15 cellular contexts compared by ENCODE assay signal in the genomic region with DNA sequence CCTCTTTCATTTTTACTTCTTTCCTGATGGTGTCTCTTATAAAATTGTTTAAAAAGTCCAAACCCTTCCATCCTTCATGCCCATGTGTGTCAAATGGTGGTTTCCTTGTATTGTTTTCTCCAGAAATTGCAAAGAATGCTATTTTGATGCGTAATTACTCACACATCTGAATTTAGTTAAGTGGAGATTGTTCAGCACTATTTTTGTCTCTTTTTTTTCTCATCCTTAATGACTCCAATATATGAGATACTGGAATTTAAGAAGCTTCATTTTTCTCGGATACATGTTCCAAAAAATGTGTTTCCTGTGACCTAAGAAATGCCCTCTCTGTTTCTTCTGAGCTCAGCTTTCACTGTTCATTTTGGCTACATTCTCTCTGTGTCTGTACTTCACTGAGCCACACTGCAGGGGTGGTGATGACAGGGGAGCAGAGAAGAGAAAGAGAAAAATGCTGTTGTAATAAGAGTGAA.
DNase-seq lines count a peak whose midpoint lies in the region; ATAC-seq and TF ChIP-seq lines count a peak whose summit lies in the region.
"Had no signal": no experiment of that assay in that cellular context is flagged by ENCODE, and none has a peak within 500 bp of the region (broad histone marks: within the 10 kb centered on the region; RNA-seq: fewer than 3 reads in every experiment).

No MANE protein-coding gene starts in this region.

- no peaks in the 10 kb centered on the region for H3K9me2 ChIP-seq in OCI-LY7 (ENCODE audit: insufficient read depth, low read length)
- H3K9me2 ChIP-seq in Karpas-422 (replicated peaks; ENCODE audit: insufficient read depth, low read length) = no peaks in the 10 kb centered on the region

- H4K20me1 ChIP-seq in OCI-LY7 (ENCODE audit: insufficient read depth, low read length) (no peaks in the 10 kb centered on the region), Karpas-422 (ENCODE audit: insufficient read depth, low read depth, low read length) (no peaks in the 10 kb centered on the region)

- no peaks in the 10 kb centered on the region for H3K4me1 Mint-ChIP-seq in WTC11
- H3K4me1 Mint-ChIP-seq: memory B cell had no signal

- H3K36me3 ChIP-seq in right atrium auricular region (no peaks in the 10 kb centered on the region), OCI-LY7 (ENCODE audit: insufficient read depth, low read length) (no peaks in the 10 kb centered on the region), Karpas-422 (ENCODE audit: insufficient read depth, low read length) (no peaks in the 10 kb centered on the region)
- H3K36me3 ChIP-seq: esophagus muscularis mucosa, neural progenitor cell, stomach had no signal

- intact Hi-C loops in Right ventricle myocardium superior (cut with DNase I) (no loop called here), OCI-LY7 (cut with micrococcal nuclease; ENCODE audit: unreplicated experiment) (no loop called here)

- no peak overlapping the region for H3K9ac ChIP-seq in Karpas-422 (ENCODE audit: low read length)
- H3K9ac ChIP-seq: neural progenitor cell had no signal

- no peaks in the 10 kb centered on the region for H3K27me3 Mint-ChIP-seq in WTC11 (ENCODE audit: low read depth)
- H3K27me3 Mint-ChIP-seq: memory B cell had no signal

- H3K4me3 ChIP-seq in right atrium auricular region (no peak overlapping the region), OCI-LY7 (ENCODE audit: low read depth, low read length, poor library complexity, severe bottlenecking) (no peak overlapping the region), Karpas-422 (ENCODE audit: low read length) (no peak overlapping the region)
- H3K4me3 ChIP-seq: esophagus muscularis mucosa, neural progenitor cell, stomach had no signal

- no peak overlapping the region for H3K27ac ChIP-seq in right atrium auricular region
- no peak overlapping the region for H3K27ac ChIP-seq in OCI-LY7 (ENCODE audit: low read depth, low read length, poor library complexity, severe bottlenecking)
- H3K27ac ChIP-seq in Karpas-422 (ENCODE audit: low read length) = no peak overlapping the region
- H3K27ac ChIP-seq: esophagus muscularis mucosa, neural progenitor cell, stomach had no signal

- H3K4me3 Mint-ChIP-seq in WTC11 = no peak overlapping the region
- H3K4me3 Mint-ChIP-seq: memory B cell; neural progenitor cell; T-helper 2 cell treated with Interferon-gamma antibody and Interleukin-4, amounts not matched to agents 5 μg/mL and 100 μg/mL, for 36 hours had no signal

- H3K4me2 ChIP-seq in OCI-LY7 (ENCODE audit: low read length) (no peak overlapping the region), Karpas-422 (ENCODE audit: low read depth, low read length, poor library complexity, severe bottlenecking) (no peak overlapping the region)
- H3K4me2 ChIP-seq: neural progenitor cell had no signal

- H3K36me3 Mint-ChIP-seq in WTC11 = no peaks in the 10 kb centered on the region
- H3K36me3 Mint-ChIP-seq: memory B cell, neural progenitor cell had no signal

- H3K4me1 ChIP-seq in right atrium auricular region (no peaks in the 10 kb centered on the region), OCI-LY7 (ENCODE audit: insufficient read depth, low read length, poor library complexity, severe bottlenecking) (no peaks in the 10 kb centered on the region), Karpas-422 (ENCODE audit: low read length) (no peaks in the 10 kb centered on the region)
- H3K4me1 ChIP-seq: neural progenitor cell had no signal

- no peaks in the 10 kb centered on the region for H3K9me3 Mint-ChIP-seq in WTC11
- H3K9me3 Mint-ChIP-seq: memory B cell; neural progenitor cell; T-helper 2 cell treated with Interferon-gamma antibody and Interleukin-4, amounts not matched to agents 5 μg/mL and 100 μg/mL, for 36 hours had no signal

- H3K9me3 ChIP-seq in right atrium auricular region (no peaks in the 10 kb centered on the region), OCI-LY7 (ENCODE audit: low read length) (no peaks in the 10 kb centered on the region), Karpas-422 (ENCODE audit: low read length) (no peaks in the 10 kb centered on the region)
- H3K9me3 ChIP-seq: esophagus muscularis mucosa, stomach had no signal

- H3K27me3 ChIP-seq in right atrium auricular region (no peaks in the 10 kb centered on the region), Karpas-422 (ENCODE audit: low read length) (no peaks in the 10 kb centered on the region)
- H3K27me3 ChIP-seq: esophagus muscularis mucosa, neural progenitor cell, stomach had no signal

- TF ChIP-seq CTCF in right atrium auricular region (IDR thresholded peaks at IDR 0.05) (no peak), OCI-LY7 (conservative IDR thresholded peaks at IDR 0.05; ENCODE audit: low read length) (no peak), WTC11 (IDR thresholded peaks at IDR 0.05) (no peak)

- H3K27ac Mint-ChIP-seq in WTC11 = no peak overlapping the region
- H3K27ac Mint-ChIP-seq: memory B cell; neural progenitor cell; T-helper 2 cell treated with Interferon-gamma antibody and Interleukin-4, amounts not matched to agents 5 μg/mL and 100 μg/mL, for 36 hours had no signal

- ATAC-seq in Right ventricle myocardium superior (ENCODE audit: poor library complexity) (peak; percentile 41), GM18867 (IDR thresholded peaks at IDR 0.05; ENCODE audit: unreplicated experiment) (no peak), WTC11 (no peak)

- BruUV-seq in OCI-LY7 (replicated peaks; lab: Mats Ljungman, UMichigan) = no TSS peak

- no peak for DNase-seq in Right ventricle myocardium superior
- DNase-seq in right atrium auricular region (ENCODE audit: low spot score) = no peak
- peak; percentile 67 for DNase-seq in dermis blood vessel endothelial cell
- DNase-seq in inferior parietal cortex (ENCODE audit: extremely low spot score) = peak; percentile 56
- no peak for DNase-seq in OCI-LY7 (ENCODE audit: low spot score)
- no peak for DNase-seq in WTC11 (ENCODE audit: low spot score)
- no peak for DNase-seq in Karpas-422
- DNase-seq: activated CD4-positive, alpha-beta T cell treated with anti-CD3 and anti-CD28 coated beads for 48 hours; NCI-H1048; stomach had no signal

- POLR2A ChIA-PET in OCI-LY7 (lab: Charles Lee) (interaction anchor here (0.5 kb wide), 1 partner anchor 292 kb away, joined by 6 read pairs; no protein-coding TSS in a partner anchor), WTC11 (lab: Charles Lee) (no interaction called here)

- CTCF ChIA-PET in OCI-LY7 (lab: Charles Lee; ENCODE audit: unreplicated experiment) (no interaction called here), WTC11 (lab: Charles Lee) (no interaction called here)

- H3K79me2 ChIP-seq in OCI-LY7 (ENCODE audit: insufficient read depth, low read depth, low read length) (no peaks in the 10 kb centered on the region), Karpas-422 (ENCODE audit: low read length) (no peaks in the 10 kb centered on the region)

- H2AFZ ChIP-seq in OCI-LY7 (ENCODE audit: low read length) (no peak overlapping the region), Karpas-422 (ENCODE audit: low read length) (no peak overlapping the region)
- H2AFZ ChIP-seq: neural progenitor cell had no signal

TF ChIP-seq in WTC11, 78 proteins besides CTCF, POLR2A, EP300 and RAD21:
- TF ChIP-seq SOX15 (CRISPR knock-in tag; IDR thresholded peaks at IDR 0.05) = no peak
- TF ChIP-seq, protein P1, sequence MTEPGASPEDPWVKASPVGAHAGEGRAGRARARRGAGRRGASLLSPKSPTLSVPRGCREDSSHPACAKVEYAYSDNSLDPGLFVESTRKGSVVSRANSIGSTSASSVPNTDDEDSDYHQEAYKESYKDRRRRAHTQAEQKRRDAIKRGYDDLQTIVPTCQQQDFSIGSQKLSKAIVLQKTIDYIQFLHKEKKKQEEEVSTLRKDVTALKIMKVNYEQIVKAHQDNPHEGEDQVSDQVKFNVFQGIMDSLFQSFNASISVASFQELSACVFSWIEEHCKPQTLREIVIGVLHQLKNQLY (CRISPR knock-in tag; IDR thresholded peaks at IDR 0.05) = no peak
TF ChIP-seq in WTC11: peak in this region for 0.

Comparison
In these comparisons a context has a peak if more than half of its experiments do, and no peak if none do; other contexts are left out.
1. DNase-seq: peak in dermis blood vessel endothelial cell (single experiment) and inferior parietal cortex (single experiment); none in Right ventricle myocardium superior (single experiment), right atrium auricular region (single experiment), OCI-LY7 (single experiment), WTC11 (single experiment) and Karpas-422 (single experiment).